Comparison of ENCODE assay signal across 23 cellular contexts in the genomic region with DNA sequence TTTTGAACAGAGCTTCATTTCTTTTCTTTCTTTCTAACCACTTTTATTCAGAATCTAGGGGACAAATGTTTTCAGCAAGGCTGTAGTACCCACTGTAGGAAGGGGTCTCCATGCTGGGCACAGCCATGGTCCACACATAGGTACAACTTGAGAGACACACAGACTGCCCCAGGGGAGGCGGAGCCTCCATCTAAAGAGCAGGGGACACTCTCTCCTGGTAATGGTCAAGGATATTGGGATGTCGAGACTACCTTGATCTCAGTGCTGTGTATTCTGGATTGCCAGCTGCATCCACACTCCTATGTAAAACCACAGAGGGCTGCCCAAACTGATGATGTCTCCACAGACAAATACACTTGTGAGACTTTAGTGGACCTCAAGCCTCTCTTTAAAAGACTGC. TPM values are rescaled to one million over a fixed set of nuclear protein-coding genes. Genes with fewer than 3 reads are reported as not detected.
DNase-seq lines count a peak whose midpoint lies in the region; ATAC-seq, FAIRE-seq and TF ChIP-seq lines count a peak whose summit lies in the region.
"Had no signal": no experiment of that assay in that cellular context is flagged by ENCODE, and none has a peak within 500 bp of the region (broad histone marks: within the 10 kb centered on the region; RNA-seq: fewer than 3 reads in every experiment).

No MANE protein-coding gene starts in this region.

- peak overlapping the region; percentile 21 for H2BK5ac ChIP-seq in mesendoderm (ENCODE audit: low read length)

- H3K27ac ChIP-seq in liver (ENCODE audit: low read depth in 1 of 2, low read length in 2 of 2) (peak overlapping the region; percentile 92 to 96), HepG2 (ENCODE audit: extremely low read length, insufficient read depth, low read length) (no peak overlapping the region), mesendoderm (ENCODE audit: low read depth, low read length) (no peak overlapping the region), pancreas (no peak overlapping the region)

- no peak overlapping the region for H4K8ac ChIP-seq in mesendoderm (ENCODE audit: low read depth, low read length)

- TF ChIP-seq CTCF in liver (IDR thresholded peaks at IDR 0.05; ENCODE audit: low read depth, low read length, missing input control) (no peak), HepG2 (CRISPR knock-in tag; IDR thresholded peaks at IDR 0.05) (no peak), pancreas (IDR thresholded peaks at IDR 0.05) (no peak)

- H3K4me1 ChIP-seq in liver (ENCODE audit: control insufficient read depth in 4 of 4, insufficient read depth in 4 of 4, low read length in 3 of 4): peaks cover 12 to 73% (median 61%) of the 10 kb centered on the region in 4 donors
- H3K4me1 ChIP-seq in HepG2 (ENCODE audit: insufficient read depth, low read length): peaks cover 45% of the 10 kb centered on the region
- H3K4me1 ChIP-seq in mesendoderm (ENCODE audit: control insufficient read depth, low read depth, low read length): peaks cover 23% of the 10 kb centered on the region
- H3K4me1 ChIP-seq in pancreas: no peaks in the 10 kb centered on the region

- H3K4me3 ChIP-seq in liver (ENCODE audit: low read depth in 1 of 3, low read length in 3 of 3) (peak overlapping the region in 2 of 3 donors; percentile 36 to 51), HepG2 (replicated peaks in 1 of 3; ENCODE audit: insufficient read depth in 1 of 3, low read depth in 2 of 3, low read length in 3 of 3) (no peak overlapping the region), mesendoderm (ENCODE audit: low read length) (no peak overlapping the region), pancreas (no peak overlapping the region)
- H3K4me3 ChIP-seq: MG63 had no signal

- peak overlapping the region; percentile 88 for H3K18ac ChIP-seq in mesendoderm (ENCODE audit: low read length)

- FAIRE-seq in HepG2 (lab: Jason Lieb, UNC): no peak
- FAIRE-seq in pancreas (lab: Jason Lieb, UNC): no peak
- FAIRE-seq: endometrium, small intestine had no signal

- DNase-seq in HepG2 (ENCODE audit: low spot score): no peak
- no peak for DNase-seq in mesendoderm
- no peak for DNase-seq in UCSD-AML1 (lab: John Stamatoyannopoulos, UW; ENCODE audit: unreplicated experiment)
- no peak for DNase-seq in pancreas
- DNase-seq in A172 (ENCODE audit: low spot score): no peak
- DNase-seq: activated CD4-positive, alpha-beta T cell treated with anti-CD3 and anti-CD28 coated beads for 1 hour; activated T-cell treated with anti-CD3 and anti-CD28 coated beads, Interleukin-2, amount 50 U/mL, for 1 hour; amygdala; central memory CD4-positive, alpha-beta T cell; H9; hypothalamus; left cardiac atrium; MG63; NCI-H1930; posterior cingulate gyrus; SHP77 treated with DMSO at 0.1 percent for 48 hours; small intestine; T-helper 9 cell had no signal

- peaks cover 65% of the 10 kb centered on the region for H3K4me1 Mint-ChIP-seq in activated T-helper 17 cell treated with anti-CD3 and anti-CD28 coated beads, Interleukin-2, amount 50 U/mL, for 72 hours

- POLR2A ChIA-PET in HepG2 (lab: Yijun Ruan, JAX): interaction anchor here (0.9 kb wide), 1 partner anchor 8 kb away, joined by 3 read pairs; no protein-coding TSS in a partner anchor

- H3K4me2 ChIP-seq in HepG2 (ENCODE audit: low read depth, low read length) (no peak overlapping the region), mesendoderm (ENCODE audit: low read length) (no peak overlapping the region)

- peak overlapping the region; percentile 23 to 84 for H3K9ac ChIP-seq in liver (ENCODE audit: low read depth in 1 of 2, low read length in 2 of 2)
- no peak overlapping the region for H3K9ac ChIP-seq in HepG2 (ENCODE audit: insufficient read depth, low read depth, low read length)
- no peak overlapping the region for H3K9ac ChIP-seq in mesendoderm (ENCODE audit: low read length)

- peaks cover 15% of the 10 kb centered on the region for H3K36me3 Mint-ChIP-seq in activated T-helper 17 cell treated with anti-CD3 and anti-CD28 coated beads, Interleukin-2, amount 50 U/mL, for 72 hours (ENCODE audit: low read depth)

- TF ChIP-seq RAD21 in liver (IDR thresholded peaks at IDR 0.05) (no peak), HepG2 (CRISPR knock-in tag; IDR thresholded peaks at IDR 0.05) (no peak)

- H4K5ac ChIP-seq in mesendoderm (ENCODE audit: low read length): no peak overlapping the region

- no peaks in the 10 kb centered on the region for H3K79me2 ChIP-seq in HepG2 (ENCODE audit: insufficient read depth, low read length)
- H3K79me2 ChIP-seq in mesendoderm (ENCODE audit: control insufficient read depth, insufficient read depth, low read length): no peaks in the 10 kb centered on the region

- no peak overlapping the region for H2BK15ac ChIP-seq in mesendoderm (replicated peaks; ENCODE audit: low read depth)

- no peak overlapping the region for H2AFZ ChIP-seq in HepG2 (ENCODE audit: low read length)

- H3K27me3 ChIP-seq in liver (ENCODE audit: control insufficient read depth in 4 of 4, insufficient read depth in 4 of 4, low read length in 3 of 4): no peaks in the 10 kb centered on the region
- H3K27me3 ChIP-seq in HepG2 (ENCODE audit: control insufficient read depth in 1 of 2, insufficient read depth in 2 of 2, low read length in 2 of 2): peaks cover 0 to 8% of the 10 kb centered on the region in 2 experiments; a peak in 1 of 5 replicates
- no peaks in the 10 kb centered on the region for H3K27me3 ChIP-seq in mesendoderm (ENCODE audit: insufficient read depth, low read length, poor library complexity)
- H3K27me3 ChIP-seq in pancreas: no peaks in the 10 kb centered on the region
- H3K27me3 ChIP-seq: MG63 had no signal

- H3K4ac ChIP-seq in mesendoderm (ENCODE audit: low read depth, low read length): peak overlapping the region; percentile 95

- peak overlapping the region; percentile 8 for H3K27ac Mint-ChIP-seq in activated T-helper 17 cell treated with anti-CD3 and anti-CD28 coated beads, Interleukin-2, amount 50 U/mL, for 72 hours

- in situ Hi-C loops in HepG2 (cut with HindIII; ENCODE audit: extremely low pct_ligation_motif_present, low pct_unique_long_range_greater_than_20kb): no loop called here

- H3K9me3 Mint-ChIP-seq in activated T-helper 17 cell treated with anti-CD3 and anti-CD28 coated beads, Interleukin-2, amount 50 U/mL, for 72 hours: no peaks in the 10 kb centered on the region
- H3K9me3 Mint-ChIP-seq: H9 had no signal

- no peak for TF ChIP-seq POLR2A in HepG2 (IDR thresholded peaks at IDR 0.05; ENCODE audit: insufficient read depth in 1 of 2, low read depth in 2 of 2, low read length in 2 of 2)

- H3K27me3 Mint-ChIP-seq in activated T-helper 17 cell treated with anti-CD3 and anti-CD28 coated beads, Interleukin-2, amount 50 U/mL, for 72 hours: no peaks in the 10 kb centered on the region

- no peak overlapping the region for H3K23ac ChIP-seq in mesendoderm (ENCODE audit: low read length)

- intact Hi-C loops in HepG2 (cut with micrococcal nuclease; ENCODE audit: unreplicated experiment) (no loop called here), pancreas (cut with DNase I) (no loop called here)

- TF ChIP-seq EP300 in HepG2 (IDR thresholded peaks at IDR 0.05; ENCODE audit: low read depth in 2 of 2, low read length in 2 of 2): no peak
- no peak for TF ChIP-seq EP300 in HepG2 (CRISPR knock-in tag; IDR thresholded peaks at IDR 0.05; ENCODE audit: borderline replicate concordance)

- no peaks in the 10 kb centered on the region for H4K20me1 ChIP-seq in HepG2 (ENCODE audit: insufficient read depth, low read length)

- BruUV-seq in HepG2 (replicated peaks; lab: Mats Ljungman, UMichigan): no TSS peak

- ATAC-seq in HepG2 (no peak), pancreas (no peak), HG03354 (IDR thresholded peaks at IDR 0.05; ENCODE audit: poor library complexity, severe bottlenecking, unreplicated experiment) (no peak)
- ATAC-seq in activated T-helper 17 cell treated with anti-CD3 and anti-CD28 coated beads, Interleukin-2, amount 50 U/mL, for 72 hours (replicated peaks): no peak
- ATAC-seq: left cardiac atrium had no signal

- H3K9me3 ChIP-seq in liver (ENCODE audit: control insufficient read depth in 4 of 4, low read length in 3 of 4) (no peaks in the 10 kb centered on the region), HepG2 (ENCODE audit: low read length) (no peaks in the 10 kb centered on the region), pancreas (no peaks in the 10 kb centered on the region)
- H3K9me3 ChIP-seq: MG63 had no signal

- 60% methylated on average over 2 of the region's 2 CpGs for WGBS in liver
- WGBS in HepG2 (ENCODE audit: low lambda C conversion rate): 67% methylated on average over 2 of the region's 2 CpGs
- no CpG with 5 or more reads among the region's 2 CpGs for WGBS in mesendoderm (ENCODE audit: extremely low coverage, insufficient coverage, low lambda C conversion rate)
- WGBS in pancreas, 2 donors: 84 to 93% methylated on average over 2 of the region's 2 CpGs

- peak overlapping the region; percentile 56 for H2BK120ac ChIP-seq in mesendoderm (ENCODE audit: low read depth, low read length)

- H3K4me3 Mint-ChIP-seq in activated T-helper 17 cell treated with anti-CD3 and anti-CD28 coated beads, Interleukin-2, amount 50 U/mL, for 72 hours: peak overlapping the region; percentile 98
- H3K4me3 Mint-ChIP-seq: H9 had no signal

- peak overlapping the region; percentile 1 for H3K56ac ChIP-seq in mesendoderm (ENCODE audit: low read length)

- no peak overlapping the region for H2AK5ac ChIP-seq in mesendoderm (ENCODE audit: low read length)

- H3K79me1 ChIP-seq in mesendoderm (ENCODE audit: low read length): no peaks in the 10 kb centered on the region

- CTCF ChIA-PET in HepG2 (lab: Yijun Ruan, JAX; ENCODE audit: low intra/inter-chr PET ratio, low total read pairs): no interaction called here

- H3K36me3 ChIP-seq in liver (ENCODE audit: control insufficient read depth in 4 of 4, insufficient read depth in 3 of 4, low read depth in 1 of 4, low read length in 3 of 4): no peaks in the 10 kb centered on the region
- H3K36me3 ChIP-seq in HepG2 (replicated peaks in 1 of 2; ENCODE audit: control insufficient read depth in 1 of 2, insufficient read depth in 2 of 2, low read length in 2 of 2): no peaks in the 10 kb centered on the region
- no peaks in the 10 kb centered on the region for H3K36me3 ChIP-seq in mesendoderm (ENCODE audit: control insufficient read depth, insufficient read depth, low read length)
- no peaks in the 10 kb centered on the region for H3K36me3 ChIP-seq in pancreas
- H3K36me3 ChIP-seq: MG63 had no signal

RNA-seq across cellular contexts. Expression of gene APOL3, which starts 2.9 kb away (rescaled TPM):
- total RNA-seq in liver (10 to 100 TPM; 11.4 to 34.5 TPM), HepG2 (2016; rRNA removed; fragmentation: Illumina TruSeq; extraction: Trizol) (5.4 and 6.3 TPM in 2 replicates), pancreas (1 to 10 TPM; 2.5 to 7.5 (median 4.6) TPM)
- polyA plus RNA-seq in liver (10 to 100 TPM in 1 of 2 donors, 1 to 10 TPM in 1; 7.2 to 12.2 TPM), HepG2 (2011; rRNA removed) (3.8 and 5.8 TPM in 2 replicates), pancreas (10 to 100 TPM; 11.8 to 13.5 TPM)
- 0.71 and 1.1 TPM in 2 replicates for total RNA-seq in HepG2 (2016; cell fraction: cytosol; rRNA removed; fragmentation: Illumina TruSeq; extraction: Trizol; ENCODE audit: low read depth)
- total RNA-seq in HepG2 (2016; cell fraction: insoluble cytoplasmic fraction; rRNA removed; fragmentation: Illumina TruSeq; extraction: Trizol): 5.4 and 5.5 TPM in 2 replicates
- 2.0 and 3.8 TPM in 2 replicates for total RNA-seq in HepG2 (2016; cell fraction: membrane; rRNA removed; fragmentation: Illumina TruSeq; extraction: Trizol)
- 2.5 and 4.5 TPM in 2 replicates for total RNA-seq in HepG2 (2016; cell fraction: nucleus; rRNA removed; fragmentation: Illumina TruSeq; extraction: Trizol)
- 4.1 and 4.6 TPM in 2 replicates for polyA plus RNA-seq in HepG2 (2011; cell fraction: cytosol; rRNA removed)
- 4.0 and 5.0 TPM in 2 replicates for polyA plus RNA-seq in HepG2 (2011; cell fraction: nucleus; rRNA removed)
- 4.2 and 4.9 TPM in 2 replicates for polyA plus RNA-seq in HepG2 (2012)
- 0.36 and 0.58 TPM in 2 replicates for polyA plus RNA-seq in HepG2 (2016; cell fraction: cytosol; fragmentation: Illumina TruSeq; extraction: Trizol; ENCODE audit: low read depth)
- polyA plus RNA-seq in HepG2 (2016; cell fraction: insoluble cytoplasmic fraction; fragmentation: Illumina TruSeq; extraction: Trizol; ENCODE audit: low read depth): 3.5 TPM in 2 replicates
- 1.4 and 1.9 TPM in 2 replicates for polyA plus RNA-seq in HepG2 (2016; cell fraction: membrane; fragmentation: Illumina TruSeq; extraction: Trizol; ENCODE audit: low read depth)
- 3.5 and 4.8 TPM in 2 replicates for polyA plus RNA-seq in HepG2 (2016; cell fraction: nucleus; fragmentation: Illumina TruSeq; extraction: Trizol; ENCODE audit: insufficient read depth, low read depth)
- 1.1 and 6.2 TPM in 2 replicates for polyA minus RNA-seq in HepG2 (2011; rRNA and poly(A)+ RNA removed; ENCODE audit: low replicate concordance)
- 2.2 and 2.3 TPM in 2 replicates for polyA minus RNA-seq in HepG2 (2011; cell fraction: cytosol; rRNA and poly(A)+ RNA removed)
- 2.4 and 7.7 TPM in 2 replicates for polyA minus RNA-seq in HepG2 (2011; cell fraction: nucleus; rRNA and poly(A)+ RNA removed)
- total RNA-seq in activated T-helper 17 cell treated with anti-CD3 and anti-CD28 coated beads, Interleukin-2, amount 50 U/mL, for 72 hours: 100 to 1,000 TPM in 1 of 2 donors, 10 to 100 TPM in 1; 99.3 to 118 TPM
- 0.74 TPM for polyA plus RNA-seq in mesendoderm (2013, experiment 1 of 2)
- polyA plus RNA-seq in mesendoderm (2013, experiment 2 of 2): 0.66 TPM
- total RNA-seq in A172 (2014; rRNA removed; shearing (Covaris generic)): 3.1 and 3.9 TPM in 2 replicates
- total RNA-seq: H9 had no signal

RNA-seq across cellular contexts. Expression of gene APOL4, which starts 38.1 kb away (rescaled TPM):
- total RNA-seq in liver (1 to 10 TPM; 1.5 to 2.3 TPM), HepG2 (2016; rRNA removed; fragmentation: Illumina TruSeq; extraction: Trizol) (0.45 and 0.77 TPM in 2 replicates), pancreas (1 to 10 TPM in 3 of 6 donors, under 1 TPM in 3; 0.28 to 4.1 (median 0.85) TPM)
- polyA plus RNA-seq in liver (1 to 10 TPM in 1 of 2 donors, under 1 TPM in 1; 0.59 to 2.2 TPM), HepG2 (2011; rRNA removed) (2.8 and 4.9 TPM in 2 replicates), pancreas (1 to 10 TPM; 1.9 TPM)
- not detected in 2 replicates for total RNA-seq in HepG2 (2016; cell fraction: cytosol; rRNA removed; fragmentation: Illumina TruSeq; extraction: Trizol; ENCODE audit: low read depth)
- total RNA-seq in HepG2 (2016; cell fraction: insoluble cytoplasmic fraction; rRNA removed; fragmentation: Illumina TruSeq; extraction: Trizol): 0.54 and 0.76 TPM in 2 replicates
- total RNA-seq in HepG2 (2016; cell fraction: membrane; rRNA removed; fragmentation: Illumina TruSeq; extraction: Trizol): 0.15 and 0.45 TPM in 2 replicates
- 0.78 and 0.91 TPM in 2 replicates for total RNA-seq in HepG2 (2016; cell fraction: nucleus; rRNA removed; fragmentation: Illumina TruSeq; extraction: Trizol)
- polyA plus RNA-seq in HepG2 (2011; cell fraction: cytosol; rRNA removed): 1.8 and 3.0 TPM in 2 replicates
- polyA plus RNA-seq in HepG2 (2011; cell fraction: nucleus; rRNA removed): 5.6 and 9.1 TPM in 2 replicates
- polyA plus RNA-seq in HepG2 (2012): 3.2 and 7.5 TPM in 2 replicates
- polyA plus RNA-seq in HepG2 (2016; cell fraction: cytosol; fragmentation: Illumina TruSeq; extraction: Trizol; ENCODE audit: low read depth): 0.06 and 0.10 TPM in 2 replicates
- polyA plus RNA-seq in HepG2 (2016; cell fraction: insoluble cytoplasmic fraction; fragmentation: Illumina TruSeq; extraction: Trizol; ENCODE audit: low read depth): 0.57 and 0.62 TPM in 2 replicates
- polyA plus RNA-seq in HepG2 (2016; cell fraction: membrane; fragmentation: Illumina TruSeq; extraction: Trizol; ENCODE audit: low read depth): 0.11 and 0.16 TPM in 2 replicates
- 0.96 and 1.2 TPM in 2 replicates for polyA plus RNA-seq in HepG2 (2016; cell fraction: nucleus; fragmentation: Illumina TruSeq; extraction: Trizol; ENCODE audit: insufficient read depth, low read depth)
- polyA minus RNA-seq in HepG2 (2011; rRNA and poly(A)+ RNA removed; ENCODE audit: low replicate concordance): 1.5 TPM in 1 of 2 replicates, not detected in the other
- 0.70 and 1.5 TPM in 2 replicates for polyA minus RNA-seq in HepG2 (2011; cell fraction: cytosol; rRNA and poly(A)+ RNA removed)
- 0.90 and 2.7 TPM in 2 replicates for polyA minus RNA-seq in HepG2 (2011; cell fraction: nucleus; rRNA and poly(A)+ RNA removed)
- 1 to 10 TPM in 1 of 2 donors, under 1 TPM in 1; 0.56 to 1.2 TPM for total RNA-seq in activated T-helper 17 cell treated with anti-CD3 and anti-CD28 coated beads, Interleukin-2, amount 50 U/mL, for 72 hours
- 0.01 TPM for polyA plus RNA-seq in mesendoderm (2013, experiment 1 of 2)
- polyA plus RNA-seq in mesendoderm (2013, experiment 2 of 2): 0.01 TPM
- total RNA-seq in A172 (2014; rRNA removed; shearing (Covaris generic)): 0.74 TPM in 1 of 2 replicates, not detected in the other
- total RNA-seq: H9, NCI-H460 had no signal

Comparison
In these comparisons a context has a peak if more than half of its experiments do, and no peak if none do; other contexts are left out.
1. H3K27ac ChIP-seq: peak in liver (2 of 2); none in HepG2 (single experiment), mesendoderm (single experiment) and pancreas (0 of 4).
2. H3K4me3 ChIP-seq: peak in liver (2 of 3); none in HepG2 (0 of 3), mesendoderm (single experiment) and pancreas (0 of 4).
3. H3K9ac ChIP-seq: peak in liver (2 of 2); none in HepG2 (single experiment) and mesendoderm (single experiment).